ENCODE assay signal across 11 cellular contexts in the genomic region with DNA sequence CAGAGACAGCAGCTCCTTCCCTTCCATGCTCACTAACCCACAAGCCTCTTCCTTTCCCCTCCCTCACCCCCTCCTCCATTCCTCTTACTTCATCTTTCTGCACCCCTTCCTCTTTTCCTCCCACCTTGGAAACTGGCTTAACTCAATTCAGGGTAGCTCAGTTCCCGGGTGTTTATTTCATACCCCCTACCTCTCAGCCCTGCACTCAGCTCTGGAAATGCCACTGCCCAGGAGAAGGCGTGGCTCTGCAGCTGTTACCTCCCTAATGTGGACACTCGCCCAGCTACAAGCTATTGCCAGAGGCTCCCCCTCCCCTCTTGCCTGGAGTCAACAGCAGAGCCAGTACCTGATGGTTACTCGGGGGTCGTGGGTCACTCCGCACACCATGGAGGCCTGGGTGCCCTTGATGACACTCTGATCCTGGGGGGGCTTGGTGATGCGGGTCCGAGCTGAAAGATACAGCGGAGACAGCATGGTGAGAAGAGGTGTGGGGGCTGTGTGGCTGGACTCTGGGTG.
DNase-seq lines count a peak whose midpoint lies in the region; ATAC-seq and TF ChIP-seq lines count a peak whose summit lies in the region.
"Had no signal": no experiment of that assay in that cellular context is flagged by ENCODE, and none has a peak within 500 bp of the region (broad histone marks: within the 10 kb centered on the region; RNA-seq: fewer than 3 reads in every experiment).

No MANE protein-coding gene starts in this region.

- TF ChIP-seq POLR2A in prostate gland (IDR thresholded peaks at IDR 0.05): no peak

- no peaks in the 10 kb centered on the region for H3K9me3 ChIP-seq in BLaER1
- no peaks in the 10 kb centered on the region for H3K9me3 ChIP-seq in prostate gland
- H3K9me3 ChIP-seq: BE2C, SK-N-SH, suprapubic skin had no signal

- H3K4me2 ChIP-seq in BLaER1: peak overlapping the region; percentile 55

- no peak overlapping the region for H3K27ac Mint-ChIP-seq in chondrocyte (ENCODE audit: unreplicated experiment)
- peak overlapping the region in 5 of 10 donors; percentile 19 to 84 (median 41) for H3K27ac Mint-ChIP-seq in naive thymus-derived CD8-positive, alpha-beta T cell
- H3K27ac Mint-ChIP-seq: natural killer cell had no signal

- no peaks in the 10 kb centered on the region for H4K20me1 ChIP-seq in BLaER1

- H3K27ac ChIP-seq in BLaER1 (no peak overlapping the region), prostate gland (peak overlapping the region in 1 of 2 donors; percentile 1)
- H3K27ac ChIP-seq: suprapubic skin had no signal

- H3K4me3 ChIP-seq in BLaER1: no peak overlapping the region
- H3K4me3 ChIP-seq in prostate gland: no peak overlapping the region
- H3K4me3 ChIP-seq: suprapubic skin had no signal

- 68% methylated on average over 9 of the region's 9 CpGs for WGBS in prostate gland

- ATAC-seq in naive thymus-derived CD8-positive, alpha-beta T cell: no peak

- H3K27me3 ChIP-seq in BLaER1 (no peaks in the 10 kb centered on the region), prostate gland (replicated peaks; ENCODE audit: insufficient read depth) (no peaks in the 10 kb centered on the region)
- H3K27me3 ChIP-seq: BE2C had no signal

- peaks cover 19% of the 10 kb centered on the region for H3K4me1 Mint-ChIP-seq in chondrocyte (ENCODE audit: low read depth)
- peaks cover 4 to 18% (median 6%) of the 10 kb centered on the region in 4 donors for H3K4me1 Mint-ChIP-seq in naive thymus-derived CD8-positive, alpha-beta T cell

- H3K4me3 Mint-ChIP-seq in chondrocyte (ENCODE audit: unreplicated experiment): no peak overlapping the region
- H3K4me3 Mint-ChIP-seq in naive thymus-derived CD8-positive, alpha-beta T cell: no peak overlapping the region
- H3K4me3 Mint-ChIP-seq: natural killer cell had no signal

- H3K27me3 Mint-ChIP-seq in chondrocyte (ENCODE audit: low read depth): no peaks in the 10 kb centered on the region
- no peaks in the 10 kb centered on the region for H3K27me3 Mint-ChIP-seq in naive thymus-derived CD8-positive, alpha-beta T cell

- POLR2A ChIA-PET in naive thymus-derived CD8-positive, alpha-beta T cell (lab: Charles Lee): interaction anchor here (1.1 to 3.0 kb wide), 3 partner anchors 162 to 292 kb away, joined by 4 to 16 read pairs (median 11); no protein-coding TSS in a partner anchor

- intact Hi-C loops in prostate gland (cut with DNase I): no loop called here

- no peak overlapping the region for H3K9ac ChIP-seq in BLaER1
- H3K9ac ChIP-seq: SK-N-SH had no signal

- H3K36me3 Mint-ChIP-seq in chondrocyte (ENCODE audit: low read depth): no peaks in the 10 kb centered on the region
- peaks cover 0 to 4% (median 0%) of the 10 kb centered on the region in 3 donors for H3K36me3 Mint-ChIP-seq in naive thymus-derived CD8-positive, alpha-beta T cell
- H3K36me3 Mint-ChIP-seq: natural killer cell had no signal

- H3K36me3 ChIP-seq in BLaER1 (peaks cover 6% of the 10 kb centered on the region; the same call in 1 of the 2 replicates), prostate gland (no peaks in the 10 kb centered on the region)
- H3K36me3 ChIP-seq: BE2C, suprapubic skin had no signal

- no peaks in the 10 kb centered on the region for H3K9me3 Mint-ChIP-seq in chondrocyte (ENCODE audit: low read depth)
- H3K9me3 Mint-ChIP-seq in naive thymus-derived CD8-positive, alpha-beta T cell: no peaks in the 10 kb centered on the region
- H3K9me3 Mint-ChIP-seq: natural killer cell had no signal

- H3K4me1 ChIP-seq in BLaER1 (peaks cover 28% of the 10 kb centered on the region), prostate gland (replicated peaks) (peaks cover 9% of the 10 kb centered on the region)

- TF ChIP-seq CTCF in chondrocyte (IDR thresholded peaks at IDR 0.05) (no peak), prostate gland (IDR thresholded peaks at IDR 0.05) (no peak)

- DNase-seq in COLO668 (lab: John Stamatoyannopoulos, UW; ENCODE audit: unreplicated experiment) (peak; percentile 8), NCI-H510A treated with DMSO at 0.1 percent for 48 hours (lab: John Stamatoyannopoulos, UW) (peak; percentile 90), chondrocyte (ENCODE audit: low spot score) (peak; percentile 52), prostate gland (ENCODE audit: low spot score) (no peak)
- no peak for DNase-seq in activated CD8-positive, alpha-beta memory T cell treated with anti-CD3 and anti-CD28 coated beads, Interleukin-2, amount 50 U/mL, for 4 hours
- DNase-seq in naive thymus-derived CD8-positive, alpha-beta T cell: no peak
- DNase-seq: BE2C, natural killer cell, SK-N-SH had no signal

Comparison
In these comparisons a context has a peak if more than half of its experiments do, and no peak if none do; other contexts are left out.
1. DNase-seq: peak in COLO668 (single experiment), NCI-H510A treated with DMSO at 0.1 percent for 48 hours (single experiment) and chondrocyte (single experiment); none in activated CD8-positive, alpha-beta memory T cell treated with anti-CD3 and anti-CD28 coated beads, Interleukin-2, amount 50 U/mL, for 4 hours (single experiment), prostate gland (single experiment) and naive thymus-derived CD8-positive, alpha-beta T cell (0 of 10).